In the genomic region with DNA sequence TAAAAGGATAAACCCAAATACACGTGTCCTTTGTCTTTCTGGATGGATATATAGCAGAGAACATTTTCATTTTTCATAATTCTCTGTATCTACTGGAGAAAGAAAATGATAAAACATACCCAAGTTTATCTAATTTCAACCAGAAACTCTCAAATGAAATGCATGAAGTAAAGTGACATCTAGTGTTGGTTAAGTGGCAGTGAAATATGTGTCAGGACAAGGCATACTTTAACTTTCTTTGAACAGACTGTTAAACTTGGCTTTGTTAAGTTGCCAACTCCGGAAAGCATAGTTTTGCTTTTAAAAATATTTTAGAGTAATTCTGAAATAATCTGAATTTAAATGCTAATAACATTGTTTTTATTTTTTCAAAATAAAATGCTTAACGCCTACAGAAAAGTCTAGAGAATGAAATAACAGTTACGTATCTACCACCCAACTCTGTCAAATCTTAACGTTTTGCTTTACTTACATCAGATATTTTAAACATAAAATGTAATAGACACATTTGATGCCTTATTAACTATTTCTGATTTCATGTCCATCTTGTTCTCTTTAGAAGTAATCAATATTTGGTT, we compare ENCODE assay signal across 8 cellular contexts. TPM values are rescaled to one million over a fixed set of nuclear protein-coding genes. Genes with fewer than 3 reads are reported as not detected.
DNase-seq lines count a peak whose midpoint lies in the region; ATAC-seq and TF ChIP-seq lines count a peak whose summit lies in the region.

No MANE protein-coding gene starts in this region.

- no peak overlapping the region for H3K4me3 Mint-ChIP-seq in nephron progenitor cell
- no peak overlapping the region for H3K4me3 Mint-ChIP-seq in activated T-cell treated with anti-CD3 and anti-CD28 coated beads, Interleukin-2, amount 50 U/mL, for 24 hours

- H3K4me1 Mint-ChIP-seq in nephron progenitor cell, result no peaks in the 10 kb centered on the region
- H3K4me1 Mint-ChIP-seq in activated T-cell treated with anti-CD3 and anti-CD28 coated beads, Interleukin-2, amount 50 U/mL, for 24 hours (ENCODE audit: low read depth), result no peaks in the 10 kb centered on the region

- TF ChIP-seq CTCF in GM20000 (IDR thresholded peaks at IDR 0.05; ENCODE audit: extremely low read depth, missing control alignments), result peak; percentile 16
- peak; percentile 60 for TF ChIP-seq CTCF in nephron progenitor cell (IDR thresholded peaks at IDR 0.05)

- DNase-seq in A172 (ENCODE audit: low spot score), result peak; percentile 32
- DNase-seq in GM20000 (ENCODE audit: low spot score), result peak; percentile 38
- DNase-seq in NCI-H82 treated with DMSO at 0.1 percent for 48 hours (lab: John Stamatoyannopoulos, UW; ENCODE audit: unreplicated experiment), result peak; percentile 49
- DNase-seq in dermis blood vessel endothelial cell, result peak; percentile 69
- DNase-seq in nephron progenitor cell, result no peak
- no peak for DNase-seq in activated T-cell treated with anti-CD3 and anti-CD28 coated beads, Interleukin-2, amount 50 U/mL, for 24 hours

- no peaks in the 10 kb centered on the region for H3K36me3 Mint-ChIP-seq in nephron progenitor cell (ENCODE audit: low read depth)
- H3K36me3 Mint-ChIP-seq in activated T-cell treated with anti-CD3 and anti-CD28 coated beads, Interleukin-2, amount 50 U/mL, for 24 hours (ENCODE audit: low read depth), result no peaks in the 10 kb centered on the region

- ATAC-seq in HG03520 (IDR thresholded peaks at IDR 0.05; ENCODE audit: unreplicated experiment) (no peak), HG02759 (IDR thresholded peaks at IDR 0.05; ENCODE audit: unreplicated experiment) (no peak)

- H3K27ac Mint-ChIP-seq in nephron progenitor cell, result no peak overlapping the region
- H3K27ac Mint-ChIP-seq in activated T-cell treated with anti-CD3 and anti-CD28 coated beads, Interleukin-2, amount 50 U/mL, for 24 hours, result no peak overlapping the region

- no peaks in the 10 kb centered on the region for H3K9me3 Mint-ChIP-seq in nephron progenitor cell
- H3K9me3 Mint-ChIP-seq in activated T-cell treated with anti-CD3 and anti-CD28 coated beads, Interleukin-2, amount 50 U/mL, for 24 hours, result no peaks in the 10 kb centered on the region

- peaks cover 22% of the 10 kb centered on the region for H3K27me3 Mint-ChIP-seq in nephron progenitor cell (ENCODE audit: low read depth, poor library complexity)
- peaks cover 30% of the 10 kb centered on the region for H3K27me3 Mint-ChIP-seq in activated T-cell treated with anti-CD3 and anti-CD28 coated beads, Interleukin-2, amount 50 U/mL, for 24 hours

RNA-seq across cellular contexts. Expression of gene NTN4, which starts 25.2 kb away (rescaled TPM):
- total RNA-seq in A172 (2014; rRNA removed; shearing (Covaris generic)), result 9.9 and 14.1 TPM in 2 replicates
- total RNA-seq in dermis blood vessel endothelial cell, result 469 and 711 TPM in 2 replicates

RNA-seq across cellular contexts. Expression of gene SNRPF, which starts 43.0 kb away (rescaled TPM):
- total RNA-seq in A172 (2014; rRNA removed; shearing (Covaris generic)), result 34.3 and 54.8 TPM in 2 replicates
- 14.5 and 15.4 TPM in 2 replicates for total RNA-seq in dermis blood vessel endothelial cell

Comparison
In these comparisons a context has a peak if more than half of its experiments do, and no peak if none do; other contexts are left out.
1. DNase-seq: peak in A172 (single experiment), GM20000 (single experiment), NCI-H82 treated with DMSO at 0.1 percent for 48 hours (single experiment) and dermis blood vessel endothelial cell (single experiment); none in nephron progenitor cell (single experiment) and activated T-cell treated with anti-CD3 and anti-CD28 coated beads, Interleukin-2, amount 50 U/mL, for 24 hours (single experiment).
2. RNA of gene NTN4, which starts 25.2 kb away (total RNA-seq): 469 to 711 TPM in dermis blood vessel endothelial cell; 9.9 to 14.1 TPM in A172; every median in the first group is over 10 times any median in the second.